ENCODE assay signal across 24 cellular contexts in the genomic region with DNA sequence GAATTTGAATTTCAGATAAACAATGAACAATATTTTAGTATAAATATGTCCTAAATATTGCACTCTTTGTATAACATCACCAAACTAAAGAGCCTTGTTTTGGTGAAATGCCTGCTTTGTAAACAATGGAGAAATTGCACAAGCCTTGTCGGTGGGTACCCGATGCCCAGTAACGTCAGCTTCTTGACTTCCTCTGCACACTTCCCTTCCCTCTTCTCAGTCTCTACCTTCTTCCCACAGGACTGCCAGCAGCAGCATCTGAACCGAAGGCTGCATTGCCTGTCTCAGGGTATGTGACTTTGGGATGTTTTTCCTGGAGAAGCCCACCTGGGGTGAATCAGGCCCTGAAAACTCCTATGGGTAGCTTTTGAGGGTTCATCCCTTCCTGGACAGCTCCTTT.
DNase-seq lines count a peak whose midpoint lies in the region; ATAC-seq, FAIRE-seq and TF ChIP-seq lines count a peak whose summit lies in the region.
"Had no signal": no experiment of that assay in that cellular context is flagged by ENCODE, and none has a peak within 500 bp of the region (broad histone marks: within the 10 kb centered on the region; RNA-seq: fewer than 3 reads in every experiment).

No MANE protein-coding gene starts in this region.

- no peak for TF ChIP-seq EP300 in H1 (IDR thresholded peaks at IDR 0.05; ENCODE audit: borderline replicate concordance in 1 of 2, low read depth in 2 of 2, low read length in 2 of 2)

- H3K4ac ChIP-seq in H1 (replicated peaks; ENCODE audit: insufficient read length, low read depth, low read length): no peak overlapping the region

- POLR2A ChIA-PET in H1 (lab: Charles Lee; ENCODE audit: partially characterized antibody): interaction anchor here (1.2 kb wide), 1 partner anchor 29 kb away, joined by 3 read pairs; no protein-coding TSS in a partner anchor

- H3K27me3 ChIP-seq in HUES48 (ENCODE audit: control insufficient read depth, insufficient read depth, low read length): no peaks in the 10 kb centered on the region
- no peaks in the 10 kb centered on the region for H3K27me3 ChIP-seq in H1 (replicated peaks in 1 of 4; ENCODE audit: control insufficient read depth in 3 of 4, extremely low read depth in 1 of 4, insufficient read depth in 3 of 4, low read length in 3 of 4)
- no peaks in the 10 kb centered on the region for H3K27me3 ChIP-seq in parathyroid adenoma (ENCODE audit: control insufficient read depth, insufficient read depth, low read length)
- H3K27me3 ChIP-seq: SJSA1 had no signal

- H2BK20ac ChIP-seq in H1 (ENCODE audit: low read length): peak overlapping the region; percentile 74; the same call in 1 of the 2 replicates

- TF ChIP-seq RAD21 in H1 (IDR thresholded peaks at IDR 0.05 in 1 of 2, conservative IDR thresholded peaks at IDR 0.05 in 1 of 2; ENCODE audit: low read depth in 2 of 2, low read length in 2 of 2): no peak

- peak overlapping the region in 3 of 7 donors; percentile 54 to 84 (median 74) for H3K27ac Mint-ChIP-seq in CD14-positive monocyte
- H3K27ac Mint-ChIP-seq: B cell; CD4-positive, CD25-positive, alpha-beta regulatory T cell; T-cell had no signal

- no peak overlapping the region for H3K18ac ChIP-seq in H1 (ENCODE audit: extremely low read depth, low read length)

- H2BK15ac ChIP-seq in H1 (ENCODE audit: low read length): no peak overlapping the region

- no peak overlapping the region for H4K5ac ChIP-seq in H1 (ENCODE audit: insufficient read length, low read depth, low read length)

- H3K4me3 ChIP-seq in HUES48 (ENCODE audit: low read depth, low read length) (no peak overlapping the region), H1 (ENCODE audit: extremely low read depth in 1 of 4, insufficient read depth in 2 of 4, low read depth in 3 of 4, low read length in 4 of 4) (no peak overlapping the region), parathyroid adenoma (ENCODE audit: low read depth, low read length) (no peak overlapping the region)
- H3K4me3 ChIP-seq: A549, SJSA1 had no signal

- DNase-seq in CD14-positive monocyte (ENCODE audit: low spot score): peak; percentile 22
- no peak for DNase-seq in H1 (ENCODE audit: low read depth in 1 of 2, low spot score in 2 of 2)
- DNase-seq: CD4-positive, CD25-positive, alpha-beta regulatory T cell; DMS153; DND-41; GOT3; KBM-7; NCI-H1048; NCI-H1417 treated with DMSO at 0.1 percent for 48 hours; NCI-H1694 treated with DMSO at 0.1 percent for 48 hours; NCI-H2081; NCI-H226; NCI-H510A; Right ventricle myocardium superior; RPMI8226; T-cell had no signal

- TF ChIP-seq POLR2A in H1 (IDR thresholded peaks at IDR 0.05; ENCODE audit: control extremely low read depth in 1 of 2, low read depth in 2 of 2, low read length in 2 of 2): no peak

- H3K4me1 ChIP-seq in HUES48 (ENCODE audit: control insufficient read depth, insufficient read depth, low read length) (peaks cover 34% of the 10 kb centered on the region), H1 (replicated peaks in 1 of 4; ENCODE audit: control insufficient read depth in 3 of 4, insufficient read depth in 4 of 4, low read length in 3 of 4) (peaks cover 7 to 21% (median 10%) of the 10 kb centered on the region in 4 experiments; a peak in 6 of 7 replicates), parathyroid adenoma (peaks cover 40% of the 10 kb centered on the region)
- H3K4me1 ChIP-seq: SJSA1 had no signal

- H3K27ac ChIP-seq in HUES48 (ENCODE audit: low read depth, low read length): peak overlapping the region; percentile 89
- no peak overlapping the region for H3K27ac ChIP-seq in H1 (ENCODE audit: low read depth, low read length)
- H3K27ac ChIP-seq in parathyroid adenoma: peak overlapping the region; percentile 93
- H3K27ac ChIP-seq: A549, SJSA1 had no signal

- TF ChIP-seq CTCF in CD14-positive monocyte (IDR thresholded peaks at IDR 0.05) (no peak), H1 (IDR thresholded peaks at IDR 0.05; ENCODE audit: control extremely low read depth in 1 of 3, insufficient read depth in 1 of 3, low read depth in 1 of 3, low read length in 3 of 3) (no peak), parathyroid adenoma (IDR thresholded peaks at IDR 0.05) (no peak)

- WGBS in H1 (ENCODE audit: extremely low coverage in 1 of 2, insufficient coverage in 1 of 2, insufficient read length in 1 of 2, insufficient replicate concordance in 2 of 2, low coverage in 1 of 2, low lambda C conversion rate in 2 of 2, missing lambda C conversion rate in 1 of 2), 2 experiments: 82% methylated on average over 3 of the region's 4 CpGs; no CpG with 5 or more reads in 1 of the 2 experiments

- H2BK120ac ChIP-seq in H1 (replicated peaks; ENCODE audit: low read depth, low read length): no peak overlapping the region

- H3K36me3 Mint-ChIP-seq in CD14-positive monocyte: peaks cover 2 to 5% of the 10 kb centered on the region in 2 donors
- H3K36me3 Mint-ChIP-seq: CD4-positive, CD25-positive, alpha-beta regulatory T cell; T-cell had no signal

- peaks cover 34% of the 10 kb centered on the region for H3K4me1 Mint-ChIP-seq in CD14-positive monocyte
- H3K4me1 Mint-ChIP-seq: B cell had no signal

- no peak for FAIRE-seq in H1 (lab: Jason Lieb, UNC)
- FAIRE-seq: A549 had no signal

- H4K91ac ChIP-seq in H1 (replicated peaks; ENCODE audit: insufficient read length, low read length): peak overlapping the region; percentile 36

- CTCF ChIA-PET in H1 (lab: Charles Lee; ENCODE audit: partially characterized antibody): interaction anchor here (0.8 to 1.9 kb wide), 5 partner anchors 8 to 359 kb away, joined by 3 to 10 read pairs (median 5); no protein-coding TSS in a partner anchor

- no peaks in the 10 kb centered on the region for H3K23me2 ChIP-seq in H1 (ENCODE audit: low read depth, low read length)

- peak overlapping the region; percentile 10; the same call in 1 of the 2 replicates for H2AK5ac ChIP-seq in H1 (ENCODE audit: low read depth, low read length)

- H3K79me1 ChIP-seq in H1 (ENCODE audit: low read depth, low read length): no peaks in the 10 kb centered on the region

- H3K36me3 ChIP-seq in HUES48 (ENCODE audit: control insufficient read depth, insufficient read depth, low read length): no peaks in the 10 kb centered on the region
- no peaks in the 10 kb centered on the region for H3K36me3 ChIP-seq in H1 (ENCODE audit: control insufficient read depth in 2 of 4, insufficient read depth in 4 of 4, low read length in 3 of 4)
- H3K36me3 ChIP-seq in parathyroid adenoma (ENCODE audit: control insufficient read depth, insufficient read depth, low read length): no peaks in the 10 kb centered on the region
- H3K36me3 ChIP-seq: SJSA1 had no signal

- peak overlapping the region; percentile 78; the same call in 1 of the 2 replicates for H2BK12ac ChIP-seq in H1 (ENCODE audit: low read depth, low read length)

- no peak overlapping the region for H3K14ac ChIP-seq in H1 (ENCODE audit: insufficient read length)

- no peak overlapping the region for H3K56ac ChIP-seq in H1 (replicated peaks; ENCODE audit: insufficient read length, low read depth, low read length)

- intact Hi-C loops in CD14-positive monocyte (cut with micrococcal nuclease): loop anchor here in 1 of 2 donors (10.0 kb wide), 1 partner anchor 731 kb away; no protein-coding TSS in a partner anchor

- no peak for ATAC-seq in GM21360 (IDR thresholded peaks at IDR 0.05; ENCODE audit: unreplicated experiment)
- no peak for ATAC-seq in esophagus mucosa
- ATAC-seq in GM18511 (IDR thresholded peaks at IDR 0.05; ENCODE audit: unreplicated experiment): no peak
- ATAC-seq: A549, T-cell had no signal

- peaks cover 4 to 11% (median 7%) of the 10 kb centered on the region in 3 donors for H3K27me3 Mint-ChIP-seq in CD14-positive monocyte (ENCODE audit: low read depth in 3 of 3)
- H3K27me3 Mint-ChIP-seq: CD4-positive, CD25-positive, alpha-beta regulatory T cell; T-cell had no signal

- no peak overlapping the region for H3K23ac ChIP-seq in H1 (ENCODE audit: insufficient read length)

- no peak overlapping the region for H4K8ac ChIP-seq in H1 (ENCODE audit: extremely low read depth, insufficient read depth, low read length)

- H3K4me3 Mint-ChIP-seq in CD14-positive monocyte: peak overlapping the region; percentile 10 to 71
- H3K4me3 Mint-ChIP-seq: B cell; CD4-positive, CD25-positive, alpha-beta regulatory T cell; T-cell had no signal

- no peak overlapping the region for H2AFZ ChIP-seq in H1 (ENCODE audit: low read length)
- peak overlapping the region; percentile 79 for H2AFZ ChIP-seq in parathyroid adenoma

- peaks cover 4 to 13% (median 11%) of the 10 kb centered on the region in 7 donors for H3K9me3 Mint-ChIP-seq in CD14-positive monocyte
- H3K9me3 Mint-ChIP-seq: T-cell had no signal

- H3K79me2 ChIP-seq in H1 (ENCODE audit: control insufficient read depth in 1 of 2, insufficient read depth in 2 of 2, low read length in 2 of 2) (no peaks in the 10 kb centered on the region), parathyroid adenoma (no peaks in the 10 kb centered on the region)

- H3K4me2 ChIP-seq in H1 (ENCODE audit: insufficient read depth in 1 of 2, low read depth in 2 of 2, low read length in 2 of 2): peak overlapping the region in 1 of 2 experiments; percentile 31; a peak in 2 of 4 replicates
- H3K4me2 ChIP-seq in parathyroid adenoma (ENCODE audit: low read length): no peak overlapping the region
- H3K4me2 ChIP-seq: A549 had no signal

- H4K20me1 ChIP-seq in H1 (replicated peaks in 1 of 2; ENCODE audit: control insufficient read depth in 1 of 2, insufficient read depth in 2 of 2, low read length in 2 of 2): no peaks in the 10 kb centered on the region

- H3K9ac ChIP-seq in HUES48 (ENCODE audit: low read depth, low read length) (peak overlapping the region; percentile 30; the same call in 1 of the 2 replicates), H1 (replicated peaks in 1 of 4; ENCODE audit: extremely low read depth in 1 of 4, low read depth in 3 of 4, low read length in 3 of 4) (no peak overlapping the region), parathyroid adenoma (peak overlapping the region; percentile 5)

- peak overlapping the region; percentile 86; the same call in 1 of the 2 replicates for H2BK5ac ChIP-seq in H1 (ENCODE audit: low read depth, low read length)

- H3K9me3 ChIP-seq in HUES48 (ENCODE audit: control insufficient read depth, insufficient read depth, low read length): no peaks in the 10 kb centered on the region
- no peaks in the 10 kb centered on the region for H3K9me3 ChIP-seq in H1 (ENCODE audit: insufficient read depth in 2 of 2, low read depth in 1 of 2, low read length in 1 of 2)
- H3K9me3 ChIP-seq in parathyroid adenoma (ENCODE audit: control insufficient read depth, low read length): no peaks in the 10 kb centered on the region
- H3K9me3 ChIP-seq: A549, SJSA1 had no signal

TF ChIP-seq in H1, 55 proteins besides CTCF, POLR2A, EP300 and RAD21 (continues in another document):
- TF ChIP-seq, protein P1, sequence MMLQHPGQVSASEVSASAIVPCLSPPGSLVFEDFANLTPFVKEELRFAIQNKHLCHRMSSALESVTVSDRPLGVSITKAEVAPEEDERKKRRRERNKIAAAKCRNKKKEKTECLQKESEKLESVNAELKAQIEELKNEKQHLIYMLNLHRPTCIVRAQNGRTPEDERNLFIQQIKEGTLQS (IDR thresholded peaks at IDR 0.05; ENCODE audit: insufficient read depth, low read depth, low read length): no peak
- TF ChIP-seq TCF12 (IDR thresholded peaks at IDR 0.05; ENCODE audit: low read depth, low read length) (no peak), SP2 (IDR thresholded peaks at IDR 0.05; ENCODE audit: low read length) (no peak), POLR2AphosphoS5 (IDR thresholded peaks at IDR 0.05; ENCODE audit: low read depth, low read length) (no peak), POU5F1 (IDR thresholded peaks at IDR 0.05; ENCODE audit: low read depth, low read length) (no peak)

Comparison
In these comparisons a context has a peak if more than half of its experiments do, and no peak if none do; other contexts are left out.
1. H3K9ac ChIP-seq: peak in HUES48 (single experiment) and parathyroid adenoma (single experiment); none in H1 (0 of 4).